15 cellular contexts compared by ENCODE assay signal in the genomic region with DNA sequence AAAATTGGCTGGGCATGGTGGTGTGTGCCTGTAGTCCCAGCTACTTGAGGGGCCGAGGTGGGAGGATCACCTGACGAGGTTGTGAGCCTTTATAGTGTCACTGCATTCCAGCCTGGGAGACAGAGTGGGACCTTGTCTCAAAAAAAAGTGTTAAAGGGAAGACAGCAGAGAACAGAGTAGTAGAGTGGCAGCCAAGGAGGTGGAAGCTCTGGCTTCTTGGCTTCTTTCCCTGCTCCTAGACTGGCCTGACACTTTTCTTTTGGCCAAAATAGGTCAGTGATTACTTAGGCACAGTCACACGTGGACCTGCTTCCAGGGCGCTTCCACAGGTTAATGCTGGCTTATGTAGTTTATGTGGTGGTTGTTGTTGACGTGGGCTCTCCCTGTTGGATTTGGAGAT. TPM values are rescaled to one million over a fixed set of nuclear protein-coding genes. Genes with fewer than 3 reads are reported as not detected.
A peak's percentile ranks its signal among the peaks of the same experiment; 100 is the strongest.
DNase-seq lines count a peak whose midpoint lies in the region; ATAC-seq and TF ChIP-seq lines count a peak whose summit lies in the region.
"Had no signal": no experiment of that assay in that cellular context is flagged by ENCODE, and none has a peak within 500 bp of the region (broad histone marks: within the 10 kb centered on the region; RNA-seq: fewer than 3 reads in every experiment).

No MANE protein-coding gene starts in this region.

- peak overlapping the region; percentile 21 for H3K27ac ChIP-seq in VCaP
- no peak overlapping the region for H3K27ac ChIP-seq in mesendoderm (ENCODE audit: low read depth, low read length)
- H3K27ac ChIP-seq in GM23248 = no peak overlapping the region

- H3F3A ChIP-seq in GM23248 (ENCODE audit: insufficient read depth) = peaks cover 4% of the 10 kb centered on the region; the same call in 1 of the 2 replicates

- H3K9ac ChIP-seq in mesendoderm (ENCODE audit: low read length) (no peak overlapping the region), GM23248 (no peak overlapping the region)

- H2BK120ac ChIP-seq in mesendoderm (ENCODE audit: low read depth, low read length) = no peak overlapping the region

- peaks cover 2% of the 10 kb centered on the region for H3K4me1 ChIP-seq in mesendoderm (ENCODE audit: control insufficient read depth, low read depth, low read length)
- H3K4me1 ChIP-seq in GM23248 (ENCODE audit: insufficient read depth) = peaks cover 14% of the 10 kb centered on the region; the same call in 1 of the 2 replicates

- no peaks in the 10 kb centered on the region for H3K9me3 Mint-ChIP-seq in activated T-cell treated with anti-CD3 and anti-CD28 coated beads, Interleukin-2, amount 50 U/mL, for 24 hours
- H3K9me3 Mint-ChIP-seq in activated T-cell treated with anti-CD3 and anti-CD28 coated beads, Interleukin-2, amount 50 U/mL, for 4 hours = no peaks in the 10 kb centered on the region
- H3K9me3 Mint-ChIP-seq in stimulated activated effector memory CD8-positive, alpha-beta T cell treated with anti-CD3 and anti-CD28 coated beads, Interleukin-12 subunit alpha, Interleukin-12 subunit beta, amount 100 ng/mL, for 72 hours = no peaks in the 10 kb centered on the region
- H3K9me3 Mint-ChIP-seq: HFFc6 had no signal

- H3K4ac ChIP-seq in mesendoderm (ENCODE audit: low read depth, low read length) = no peak overlapping the region

- no peak for TF ChIP-seq CTCF in VCaP (conservative IDR thresholded peaks at IDR 0.05)

- H3K27me3 Mint-ChIP-seq in activated T-cell treated with anti-CD3 and anti-CD28 coated beads, Interleukin-2, amount 50 U/mL, for 24 hours = no peaks in the 10 kb centered on the region
- no peaks in the 10 kb centered on the region for H3K27me3 Mint-ChIP-seq in activated T-cell treated with anti-CD3 and anti-CD28 coated beads, Interleukin-2, amount 50 U/mL, for 4 hours (ENCODE audit: low read depth)

- peaks cover 47% of the 10 kb centered on the region for H3K36me3 Mint-ChIP-seq in activated T-cell treated with anti-CD3 and anti-CD28 coated beads, Interleukin-2, amount 50 U/mL, for 24 hours (ENCODE audit: low read depth)
- peaks cover 6% of the 10 kb centered on the region for H3K36me3 Mint-ChIP-seq in activated T-cell treated with anti-CD3 and anti-CD28 coated beads, Interleukin-2, amount 50 U/mL, for 4 hours (ENCODE audit: insufficient read depth)
- peaks cover 43% of the 10 kb centered on the region for H3K36me3 Mint-ChIP-seq in stimulated activated effector memory CD8-positive, alpha-beta T cell treated with anti-CD3 and anti-CD28 coated beads, Interleukin-12 subunit alpha, Interleukin-12 subunit beta, amount 100 ng/mL, for 72 hours

- peaks cover 37% of the 10 kb centered on the region for H3K4me1 Mint-ChIP-seq in activated T-cell treated with anti-CD3 and anti-CD28 coated beads, Interleukin-2, amount 50 U/mL, for 24 hours (ENCODE audit: low read depth)
- peaks cover 31% of the 10 kb centered on the region for H3K4me1 Mint-ChIP-seq in activated T-cell treated with anti-CD3 and anti-CD28 coated beads, Interleukin-2, amount 50 U/mL, for 4 hours (ENCODE audit: low read depth)
- H3K4me1 Mint-ChIP-seq in stimulated activated effector memory CD8-positive, alpha-beta T cell treated with anti-CD3 and anti-CD28 coated beads, Interleukin-12 subunit alpha, Interleukin-12 subunit beta, amount 100 ng/mL, for 72 hours = peaks cover 20% of the 10 kb centered on the region

- H2BK15ac ChIP-seq in mesendoderm (replicated peaks; ENCODE audit: low read depth) = no peak overlapping the region

- no peak overlapping the region for H2AFZ ChIP-seq in GM23248

- H3K36me3 ChIP-seq in mesendoderm (ENCODE audit: control insufficient read depth, insufficient read depth, low read length) (no peaks in the 10 kb centered on the region), GM23248 (ENCODE audit: low read depth) (no peaks in the 10 kb centered on the region)

- WGBS in mesendoderm (ENCODE audit: extremely low coverage, insufficient coverage, low lambda C conversion rate) = no CpG with 5 or more reads among the region's 5 CpGs
- WGBS in GM23248 (ENCODE audit: low coverage in 1 of 2, low lambda C conversion rate in 2 of 2, missing lambda C conversion rate in 2 of 2), 2 experiments = 78 to 85% methylated on average over 5 of the region's 5 CpGs

- H3K4me2 ChIP-seq in mesendoderm (ENCODE audit: low read length) (no peak overlapping the region), GM23248 (ENCODE audit: unreplicated experiment) (no peak overlapping the region)

- no peak for ATAC-seq in activated T-cell treated with anti-CD3 and anti-CD28 coated beads, Interleukin-2, amount 50 U/mL, for 4 hours
- ATAC-seq in stimulated activated effector memory CD8-positive, alpha-beta T cell treated with anti-CD3 and anti-CD28 coated beads, Interleukin-12 subunit alpha, Interleukin-12 subunit beta, amount 100 ng/mL, for 72 hours = no peak
- no peak for ATAC-seq in GM21515 (IDR thresholded peaks at IDR 0.05; ENCODE audit: unreplicated experiment)

- no peak overlapping the region for H4K5ac ChIP-seq in mesendoderm (ENCODE audit: low read length)

- H3K79me1 ChIP-seq in mesendoderm (ENCODE audit: low read length) = peaks cover 11% of the 10 kb centered on the region

- no peaks in the 10 kb centered on the region for H3K9me3 ChIP-seq in GM23248 (ENCODE audit: low read depth)
- H3K9me3 ChIP-seq: BE2C had no signal

- no peak overlapping the region for H3K18ac ChIP-seq in mesendoderm (ENCODE audit: low read length)

- H2BK5ac ChIP-seq in mesendoderm (ENCODE audit: low read length) = no peak overlapping the region

- H3K56ac ChIP-seq in mesendoderm (ENCODE audit: low read length) = no peak overlapping the region

- no peak overlapping the region for H4K8ac ChIP-seq in mesendoderm (ENCODE audit: low read depth, low read length)

- no peak overlapping the region for H3K4me3 Mint-ChIP-seq in activated T-cell treated with anti-CD3 and anti-CD28 coated beads, Interleukin-2, amount 50 U/mL, for 24 hours
- H3K4me3 Mint-ChIP-seq in activated T-cell treated with anti-CD3 and anti-CD28 coated beads, Interleukin-2, amount 50 U/mL, for 4 hours = no peak overlapping the region
- H3K4me3 Mint-ChIP-seq in stimulated activated effector memory CD8-positive, alpha-beta T cell treated with anti-CD3 and anti-CD28 coated beads, Interleukin-12 subunit alpha, Interleukin-12 subunit beta, amount 100 ng/mL, for 72 hours = no peak overlapping the region
- H3K4me3 Mint-ChIP-seq: HFFc6 had no signal

- in situ Hi-C loops in GM23248 (cut with MboI) = no loop called here

- no peaks in the 10 kb centered on the region for H3K9me2 ChIP-seq in GM23248 (ENCODE audit: insufficient read depth)

- H3K23ac ChIP-seq in mesendoderm (ENCODE audit: low read length) = no peak overlapping the region

- H3K79me2 ChIP-seq in mesendoderm (ENCODE audit: control insufficient read depth, insufficient read depth, low read length) = peaks cover 10% of the 10 kb centered on the region
- peaks cover 89% of the 10 kb centered on the region for H3K79me2 ChIP-seq in GM23248 (ENCODE audit: insufficient read depth)

- H3K4me3 ChIP-seq in mesendoderm (ENCODE audit: low read length) (no peak overlapping the region), GM23248 (no peak overlapping the region)

- H2AK5ac ChIP-seq in mesendoderm (ENCODE audit: low read length) = no peak overlapping the region

- 0 out of 2 replicates have a peak, but pooled peaks cover 4% of the 10 kb centered on the region for H4K20me1 ChIP-seq in GM23248 (ENCODE audit: insufficient read depth)

- DNase-seq in activated T-cell treated with anti-CD3 and anti-CD28 coated beads, Interleukin-2, amount 50 U/mL, for 24 hours = no peak
- no peak for DNase-seq in activated T-cell treated with anti-CD3 and anti-CD28 coated beads, Interleukin-2, amount 50 U/mL, for 4 hours
- peak; percentile 15 for DNase-seq in mesendoderm
- DNase-seq in stimulated activated effector memory CD8-positive, alpha-beta T cell treated with anti-CD3 and anti-CD28 coated beads, Interleukin-12 subunit alpha, Interleukin-12 subunit beta, amount 100 ng/mL, for 72 hours (ENCODE audit: low spot score in 2 of 2) = no peak
- DNase-seq in stimulated activated CD4-positive, alpha-beta T cell treated with anti-CD3 and anti-CD28 coated beads, Interleukin-15, amount 100 ng/mL, for 24 hours = no peak
- no peak for DNase-seq in GM23248
- DNase-seq: activated CD4-positive, CD25-positive, alpha-beta regulatory T cell treated with anti-CD3 and anti-CD28 coated beads, Interleukin-2, amount 50 U/mL, for 72 hours; amniotic stem cell; BE2C; HFFc6; NCI-H1417; NCI-H2171; stimulated activated CD4-positive, alpha-beta T cell treated with anti-CD3 and anti-CD28 coated beads, Interleukin-2, amount 100 ng/mL, for 48 hours had no signal

- H3K27me3 ChIP-seq in mesendoderm (ENCODE audit: insufficient read depth, low read length, poor library complexity) = no peaks in the 10 kb centered on the region
- H3K27me3 ChIP-seq in GM23248 (replicated peaks; ENCODE audit: insufficient read depth) = no peaks in the 10 kb centered on the region
- H3K27me3 ChIP-seq: BE2C had no signal

- H3K27ac Mint-ChIP-seq in activated T-cell treated with anti-CD3 and anti-CD28 coated beads, Interleukin-2, amount 50 U/mL, for 24 hours = peak overlapping the region; percentile 10
- peak overlapping the region; percentile 86 for H3K27ac Mint-ChIP-seq in stimulated activated effector memory CD8-positive, alpha-beta T cell treated with anti-CD3 and anti-CD28 coated beads, Interleukin-12 subunit alpha, Interleukin-12 subunit beta, amount 100 ng/mL, for 72 hours
- H3K27ac Mint-ChIP-seq: HFFc6 had no signal

RNA-seq across cellular contexts. Expression of gene DIP2A, which starts 3.2 kb away (rescaled TPM):
- 10 to 100 TPM; 17.8 to 19.5 (median 18.9) TPM for total RNA-seq in activated T-cell treated with anti-CD3 and anti-CD28 coated beads, Interleukin-2, amount 50 U/mL, for 4 hours
- polyA plus RNA-seq in mesendoderm (2013, experiment 1 of 2) = 8.4 TPM
- polyA plus RNA-seq in mesendoderm (2013, experiment 2 of 2) = 8.3 TPM
- total RNA-seq in GM23248 (2014; rRNA removed; shearing (Covaris generic)) = 13.1 and 14.3 TPM in 2 replicates
- polyA plus RNA-seq in GM23248 (2016; fragmentation: Nextera tagmentation; extraction: Ambion mirVana) = 9.8 and 12.5 TPM in 2 replicates
